Comparison of ENCODE assay signal across 9 cellular contexts in the genomic region with DNA sequence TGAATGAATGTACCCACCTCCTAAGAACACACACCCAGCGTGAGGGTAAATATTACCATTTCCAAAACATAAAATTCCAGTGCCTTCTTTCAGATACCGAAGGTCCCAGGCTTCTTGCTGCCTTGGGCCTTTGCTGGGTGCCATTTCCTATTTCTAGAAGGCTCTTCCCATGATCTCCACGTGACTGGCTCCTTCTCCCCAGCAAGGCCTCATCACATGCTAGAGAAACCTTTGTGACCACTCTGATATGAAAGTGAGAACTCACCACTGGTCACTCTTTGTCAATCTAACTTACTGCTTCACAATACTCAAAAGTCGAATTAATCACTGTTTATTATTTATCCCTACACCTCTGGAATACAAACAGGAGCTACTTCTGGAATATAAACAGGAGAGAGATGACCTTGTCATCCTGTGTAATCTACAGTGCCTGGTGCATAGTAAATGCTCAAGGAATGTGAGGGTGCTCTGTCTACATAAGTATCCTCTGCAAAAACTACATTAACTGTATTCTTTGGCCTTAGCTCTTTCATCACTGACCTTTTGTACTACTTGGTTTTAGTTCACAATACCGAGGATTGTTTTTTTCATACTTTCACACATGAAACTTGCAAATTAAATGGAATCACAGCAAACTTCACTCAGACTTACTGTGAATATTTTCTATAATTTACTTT. TPM values are rescaled to one million over a fixed set of nuclear protein-coding genes. Genes with fewer than 3 reads are reported as not detected.
DNase-seq lines count a peak whose midpoint lies in the region; ATAC-seq, FAIRE-seq and TF ChIP-seq lines count a peak whose summit lies in the region.
"Had no signal": no experiment of that assay in that cellular context is flagged by ENCODE, and none has a peak within 500 bp of the region (broad histone marks: within the 10 kb centered on the region; RNA-seq: fewer than 3 reads in every experiment).

No MANE protein-coding gene starts in this region.

- peak overlapping the region; percentile 78 for H3K4me3 ChIP-seq in WI38 (ENCODE audit: low read depth, low read length)
- peak overlapping the region; percentile 88 to 96 (median 94) for H3K4me3 ChIP-seq in keratinocyte (ENCODE audit: control insufficient read depth in 2 of 3, extremely low read depth in 1 of 3, insufficient read depth in 2 of 3, low read depth in 1 of 3, low read length in 3 of 3)
- H3K4me3 ChIP-seq in suprapubic skin, result peak overlapping the region; percentile 66

- H3K27ac Mint-ChIP-seq in activated CD4-positive, alpha-beta T cell treated with anti-CD3 and anti-CD28 coated beads, Interleukin-2, amount 10 ng/mL, durations not matched to agents 7 days and 5 days, result no peak overlapping the region

- peak overlapping the region; percentile 88 for H3K9ac ChIP-seq in keratinocyte (ENCODE audit: control insufficient read depth, extremely low read depth, insufficient read depth, low read length)

- H3K36me3 Mint-ChIP-seq in activated CD4-positive, alpha-beta T cell treated with anti-CD3 and anti-CD28 coated beads, Interleukin-2, amount 10 ng/mL, durations not matched to agents 7 days and 5 days (ENCODE audit: low read depth), result peaks cover 8% of the 10 kb centered on the region

- TF ChIP-seq POLR2A in suprapubic skin (IDR thresholded peaks at IDR 0.05) (no peak), GM18505 (IDR thresholded peaks at IDR 0.05; ENCODE audit: borderline replicate concordance, extremely low read depth, insufficient read depth, insufficient read length) (no peak)

- POLR2A ChIA-PET in activated CD4-positive, alpha-beta T cell treated with anti-CD3 and anti-CD28 coated beads, Interleukin-2, amount 10 ng/mL, durations not matched to agents 7 days and 5 days (lab: Charles Lee), result no interaction called here

- H3K9me3 Mint-ChIP-seq in activated CD4-positive, alpha-beta T cell treated with anti-CD3 and anti-CD28 coated beads, Interleukin-2, amount 10 ng/mL, durations not matched to agents 7 days and 5 days, result no peaks in the 10 kb centered on the region

- H2AFZ ChIP-seq in keratinocyte (ENCODE audit: control insufficient read depth, low read length), result no peak overlapping the region

- H3K27me3 Mint-ChIP-seq in activated CD4-positive, alpha-beta T cell treated with anti-CD3 and anti-CD28 coated beads, Interleukin-2, amount 10 ng/mL, durations not matched to agents 7 days and 5 days, result peaks cover 14% of the 10 kb centered on the region

- no peaks in the 10 kb centered on the region for H3K9me1 ChIP-seq in keratinocyte (ENCODE audit: control insufficient read depth, extremely low read depth, insufficient read depth, low read length)

- peaks cover 53% of the 10 kb centered on the region for H3K79me2 ChIP-seq in keratinocyte (ENCODE audit: control insufficient read depth, insufficient read depth, low read length)

- peak overlapping the region; percentile 94 for H3K4me3 Mint-ChIP-seq in activated CD4-positive, alpha-beta T cell treated with anti-CD3 and anti-CD28 coated beads, Interleukin-2, amount 10 ng/mL, durations not matched to agents 7 days and 5 days

- H3K27ac ChIP-seq in keratinocyte (ENCODE audit: control insufficient read depth, insufficient read depth, low read length) (peak overlapping the region; percentile 40), suprapubic skin (peak overlapping the region; percentile 3)
- H3K27ac ChIP-seq: C4-2B had no signal

- 46% methylated on average over 5 of the region's 5 CpGs for WGBS in suprapubic skin

- TF ChIP-seq EP300 in suprapubic skin (IDR thresholded peaks at IDR 0.05), result no peak

- H4K20me1 ChIP-seq in keratinocyte (ENCODE audit: control insufficient read depth, extremely low read depth, insufficient read depth, low read length), result no peaks in the 10 kb centered on the region

- dilution Hi-C loops in keratinocyte (cut with MboI; ENCODE audit: extremely low pct_ligation_motif_present, low sequenced_read_pairs), result no loop called here

- H3K4me2 ChIP-seq in keratinocyte (ENCODE audit: control insufficient read depth, extremely low read depth, insufficient read depth, low read depth, low read length), result peak overlapping the region; percentile 92

- H3K4me1 Mint-ChIP-seq in activated CD4-positive, alpha-beta T cell treated with anti-CD3 and anti-CD28 coated beads, Interleukin-2, amount 10 ng/mL, durations not matched to agents 7 days and 5 days, result peaks cover 26% of the 10 kb centered on the region

- H3K27me3 ChIP-seq in keratinocyte (ENCODE audit: control insufficient read depth, extremely low read depth, insufficient read depth, low read length) (no peaks in the 10 kb centered on the region), suprapubic skin (no peaks in the 10 kb centered on the region)

- ATAC-seq in GM18505 (IDR thresholded peaks at IDR 0.05; ENCODE audit: unreplicated experiment), result no peak

- no peaks in the 10 kb centered on the region for H3K9me3 ChIP-seq in keratinocyte (ENCODE audit: control insufficient read depth, low read depth, low read length)
- H3K9me3 ChIP-seq in suprapubic skin, result no peaks in the 10 kb centered on the region

- no peak for DNase-seq in activated CD4-positive, alpha-beta T cell treated with anti-CD3 and anti-CD28 coated beads, Interleukin-2, amount 10 ng/mL, durations not matched to agents 7 days and 5 days
- no peak for DNase-seq in activated CD4-positive, alpha-beta T cell treated with anti-CD3 and anti-CD28 coated beads for 1 hour
- DNase-seq in keratinocyte (ENCODE audit: low read depth, low spot score) (no peak), suprapubic skin (ENCODE audit: low spot score in 2 of 2) (no peak), HuH-7.5 (ENCODE audit: low spot score) (no peak), inferior parietal cortex (ENCODE audit: extremely low spot score) (no peak)

- no peak for TF ChIP-seq CTCF in WI38 (IDR thresholded peaks at IDR 0.05; ENCODE audit: low read depth, low read length)
- no peak for TF ChIP-seq CTCF in keratinocyte (optimal IDR thresholded peaks at IDR 0.05 in 1 of 3, IDR thresholded peaks at IDR 0.05 in 1 of 3, conservative IDR thresholded peaks at IDR 0.05 in 1 of 3; ENCODE audit: extremely low read depth in 1 of 3, insufficient read depth in 2 of 3, low read length in 3 of 3)
- TF ChIP-seq CTCF in suprapubic skin (IDR thresholded peaks at IDR 0.05), result no peak

- no peaks in the 10 kb centered on the region for H3K36me3 ChIP-seq in keratinocyte (ENCODE audit: control insufficient read depth in 2 of 2, extremely low read depth in 1 of 2, insufficient read depth in 2 of 2, low read length in 2 of 2)
- no peaks in the 10 kb centered on the region for H3K36me3 ChIP-seq in suprapubic skin

- H3K4me1 ChIP-seq in keratinocyte (ENCODE audit: control insufficient read depth, extremely low read depth, insufficient read depth, low read length) (peaks cover 13% of the 10 kb centered on the region), suprapubic skin (peaks cover 36% of the 10 kb centered on the region)

- no peak for FAIRE-seq in keratinocyte (lab: Jason Lieb, UNC)

- CTCF ChIA-PET in activated CD4-positive, alpha-beta T cell treated with anti-CD3 and anti-CD28 coated beads, Interleukin-2, amount 10 ng/mL, durations not matched to agents 7 days and 5 days (lab: Charles Lee), result interaction anchor here (1.0 kb wide), 1 partner anchor 15 kb away, joined by 3 read pairs; no protein-coding TSS in a partner anchor

RNA-seq across cellular contexts. Expression of gene STX7, which starts 1.6 kb away (rescaled TPM):
- total RNA-seq in activated CD4-positive, alpha-beta T cell treated with anti-CD3 and anti-CD28 coated beads, Interleukin-2, amount 10 ng/mL, durations not matched to agents 7 days and 5 days, result 10 to 100 TPM; 20.2 to 24.3 TPM
- 28.8 to 41.0 TPM (median 34.9 TPM) in 3 replicates for polyA plus RNA-seq in keratinocyte
- 51.1 TPM for polyA plus RNA-seq in keratinocyte (2011; ENCODE audit: low read depth)
- polyA plus RNA-seq in keratinocyte (2011; cell fraction: cytosol; rRNA removed), result 18.3 and 30.3 TPM in 2 replicates
- 12.5 and 17.3 TPM in 2 replicates for polyA plus RNA-seq in keratinocyte (2011; cell fraction: nucleus; rRNA removed)
- 25.4 and 27.8 TPM in 2 replicates for polyA plus RNA-seq in keratinocyte (2012; ENCODE audit: low replicate concordance)
- 11.2 to 25.0 TPM (median 23.5 TPM) in 3 replicates for polyA minus RNA-seq in keratinocyte
- 26.9 TPM for polyA minus RNA-seq in keratinocyte (2011; cell fraction: cytosol; rRNA and poly(A)+ RNA removed)
- 17.2 and 23.7 TPM in 2 replicates for polyA minus RNA-seq in keratinocyte (2011; cell fraction: nucleus; rRNA and poly(A)+ RNA removed)
- total RNA-seq in suprapubic skin, result 10 to 100 TPM; 24.9 to 43.5 (median 31.8) TPM

RNA-seq across cellular contexts. Expression of gene TAAR9, which starts 26.8 kb away (rescaled TPM):
- not detected for total RNA-seq in activated CD4-positive, alpha-beta T cell treated with anti-CD3 and anti-CD28 coated beads, Interleukin-2, amount 10 ng/mL, durations not matched to agents 7 days and 5 days
- not detected in 3 replicates for polyA plus RNA-seq in keratinocyte
- not detected for polyA plus RNA-seq in keratinocyte (2011; ENCODE audit: low read depth)
- polyA plus RNA-seq in keratinocyte (2011; cell fraction: cytosol; rRNA removed), result not detected in 2 replicates
- not detected in 2 replicates for polyA plus RNA-seq in keratinocyte (2011; cell fraction: nucleus; rRNA removed)
- polyA plus RNA-seq in keratinocyte (2012; ENCODE audit: low replicate concordance), result not detected in 2 replicates
- not detected in 3 replicates for polyA minus RNA-seq in keratinocyte
- not detected for polyA minus RNA-seq in keratinocyte (2011; cell fraction: cytosol; rRNA and poly(A)+ RNA removed)
- not detected in 2 replicates for polyA minus RNA-seq in keratinocyte (2011; cell fraction: nucleus; rRNA and poly(A)+ RNA removed)
- total RNA-seq in suprapubic skin, result not detected

RNA-seq across cellular contexts. Expression of gene TAAR8, which starts 41.2 kb away (rescaled TPM):
- total RNA-seq in activated CD4-positive, alpha-beta T cell treated with anti-CD3 and anti-CD28 coated beads, Interleukin-2, amount 10 ng/mL, durations not matched to agents 7 days and 5 days, result not detected
- polyA plus RNA-seq in keratinocyte, result not detected in 3 replicates
- polyA plus RNA-seq in keratinocyte (2011; ENCODE audit: low read depth), result not detected
- not detected in 2 replicates for polyA plus RNA-seq in keratinocyte (2011; cell fraction: cytosol; rRNA removed)
- polyA plus RNA-seq in keratinocyte (2011; cell fraction: nucleus; rRNA removed), result not detected in 2 replicates
- not detected in 2 replicates for polyA plus RNA-seq in keratinocyte (2012; ENCODE audit: low replicate concordance)
- not detected in 3 replicates for polyA minus RNA-seq in keratinocyte
- polyA minus RNA-seq in keratinocyte (2011; cell fraction: cytosol; rRNA and poly(A)+ RNA removed), result not detected
- not detected in 2 replicates for polyA minus RNA-seq in keratinocyte (2011; cell fraction: nucleus; rRNA and poly(A)+ RNA removed)
- total RNA-seq in suprapubic skin, result not detected

RNA-seq across cellular contexts. Expression of gene TAAR6, which starts 58.8 kb away (rescaled TPM):
- not detected for total RNA-seq in activated CD4-positive, alpha-beta T cell treated with anti-CD3 and anti-CD28 coated beads, Interleukin-2, amount 10 ng/mL, durations not matched to agents 7 days and 5 days
- not detected in 3 replicates for polyA plus RNA-seq in keratinocyte
- not detected for polyA plus RNA-seq in keratinocyte (2011; ENCODE audit: low read depth)
- not detected in 2 replicates for polyA plus RNA-seq in keratinocyte (2011; cell fraction: cytosol; rRNA removed)
- polyA plus RNA-seq in keratinocyte (2011; cell fraction: nucleus; rRNA removed), result not detected in 2 replicates
- not detected in 2 replicates for polyA plus RNA-seq in keratinocyte (2012; ENCODE audit: low replicate concordance)
- not detected in 3 replicates for polyA minus RNA-seq in keratinocyte
- polyA minus RNA-seq in keratinocyte (2011; cell fraction: cytosol; rRNA and poly(A)+ RNA removed), result not detected
- polyA minus RNA-seq in keratinocyte (2011; cell fraction: nucleus; rRNA and poly(A)+ RNA removed), result not detected in 2 replicates
- not detected for total RNA-seq in suprapubic skin
